8 cellular contexts compared by ENCODE assay signal in genomic region chr2:88690591-88691338, GRCh38. TPM values are rescaled to one million over a fixed set of nuclear protein-coding genes. Genes with fewer than 3 reads are reported as not detected.
DNase-seq lines count a peak whose midpoint lies in the region; ATAC-seq and TF ChIP-seq lines count a peak whose summit lies in the region.

No MANE protein-coding gene starts in this region.

- H3K4me3 ChIP-seq in MG63 = peak overlapping the region; percentile 71
- H3K4me3 ChIP-seq in fibroblast of villous mesenchyme (ENCODE audit: low read depth, low read length) = peak overlapping the region; percentile 70

- no peaks in the 10 kb centered on the region for H3K27me3 ChIP-seq in MG63

- no peak for TF ChIP-seq CTCF in fibroblast of villous mesenchyme (IDR thresholded peaks at IDR 0.05; ENCODE audit: insufficient read depth, low read depth, low read length)

- peak; percentile 85 for DNase-seq in DMS53 (lab: John Stamatoyannopoulos, UW)
- DNase-seq in MG63 = peak; percentile 26
- peak; percentile 72 for DNase-seq in activated CD8-positive, alpha-beta memory T cell treated with anti-CD3 and anti-CD28 coated beads, Interleukin-2, amount 50 U/mL, for 48 hours
- DNase-seq in fibroblast of villous mesenchyme (ENCODE audit: low read depth) = no peak
- peak; percentile 5 for DNase-seq in pons (ENCODE audit: low spot score)
- DNase-seq in foreskin melanocyte = no peak
- no peak for DNase-seq in retina

- ATAC-seq in GM21526 (IDR thresholded peaks at IDR 0.05; ENCODE audit: low FRiP score, unreplicated experiment) = peak; percentile 12

- H3K9me3 ChIP-seq in MG63 = peaks cover 4% of the 10 kb centered on the region; the same call in 1 of the 2 replicates

- H3K36me3 ChIP-seq in MG63 = no peaks in the 10 kb centered on the region

RNA-seq across cellular contexts. Expression of gene RPIA, which starts 0.7 kb away (rescaled TPM):
- total RNA-seq in MG63 (2014; rRNA removed; shearing (Covaris generic); ENCODE audit: low replicate concordance) = 9.5 and 15.8 TPM in 2 replicates
- total RNA-seq in fibroblast of villous mesenchyme = 6.8 and 9.5 TPM in 2 replicates

Comparison
In these comparisons a context has a peak if more than half of its experiments do, and no peak if none do; other contexts are left out.
1. DNase-seq: peak in DMS53 (single experiment), MG63 (single experiment), activated CD8-positive, alpha-beta memory T cell treated with anti-CD3 and anti-CD28 coated beads, Interleukin-2, amount 50 U/mL, for 48 hours (single experiment) and pons (single experiment); none in fibroblast of villous mesenchyme (single experiment), foreskin melanocyte (single experiment) and retina (single experiment).